29 cellular contexts compared by ENCODE assay signal in genomic region chr20:9348316-9348715, GRCh38.
"Had no signal": no experiment of that assay in that cellular context is flagged by ENCODE, and none has a peak within 500 bp of the region (broad histone marks: within the 10 kb centered on the region; RNA-seq: fewer than 3 reads in every experiment).

No MANE protein-coding gene starts in this region.

- DNase-seq: activated B cell treated with CpG ODN at 0.5 μM for 24 hours; activated CD8-positive, alpha-beta memory T cell treated with anti-CD3 and anti-CD28 coated beads, Interleukin-2, amount 10 ng/mL, durations not matched to agents 7 days and 5 days; activated CD8-positive, alpha-beta T cell treated with anti-CD3 and anti-CD28 coated beads, Interleukin-2, amount 10 ng/mL, durations not matched to agents 7 days and 5 days; activated T-cell treated with anti-CD3 and anti-CD28 coated beads, Interleukin-2, amount 50 U/mL, for 48 hours; colonic mucosa; effector CD8-positive, alpha-beta T cell; glutamatergic neuron; left lung; nucleus accumbens; pancreas; retina; sigmoid colon; small intestine; stimulated activated CD4-positive, alpha-beta T cell treated with anti-CD3 and anti-CD28 coated beads, Interleukin-1b, Interleukin-23, amount 100 ng/mL, for 48 hours; stimulated activated CD4-positive, alpha-beta T cell treated with anti-CD3 and anti-CD28 coated beads, Interleukin-4, amount 100 ng/mL, for 4 hours; stimulated activated CD8-positive, alpha-beta memory T cell treated with anti-CD3 and anti-CD28 coated beads, Interleukin-4, amount 100 ng/mL, for 48 hours; stomach; T-helper 2 cell; tibial artery had no signal

- FAIRE-seq: bronchial epithelial cell, frontal cortex, islet of Langerhans, pancreas, small intestine had no signal

- H3K4me3 Mint-ChIP-seq: activated B cell treated with CpG ODN at 0.5 μM for 24 hours; activated CD8-positive, alpha-beta memory T cell treated with anti-CD3 and anti-CD28 coated beads, Interleukin-2, amount 10 ng/mL, durations not matched to agents 7 days and 5 days; activated CD8-positive, alpha-beta T cell treated with anti-CD3 and anti-CD28 coated beads, Interleukin-2, amount 10 ng/mL, durations not matched to agents 7 days and 5 days; activated naive CD4-positive, alpha-beta T cell treated with anti-CD3 and anti-CD28 coated beads, Interleukin-2, amount 50 U/mL, for 24 hours; nephron; stimulated activated memory B cell treated with anti-CD40 and anti-IgM and Interleukin-4, amounts not matched to agents 10 μg/mL and 1 μg/mL and 100 μg/mL, for 72 hours had no signal

- H3K4me1 Mint-ChIP-seq: activated B cell treated with CpG ODN at 0.5 μM for 24 hours; activated CD8-positive, alpha-beta memory T cell treated with anti-CD3 and anti-CD28 coated beads, Interleukin-2, amount 10 ng/mL, durations not matched to agents 7 days and 5 days; activated naive CD4-positive, alpha-beta T cell treated with anti-CD3 and anti-CD28 coated beads, Interleukin-2, amount 50 U/mL, for 24 hours; stimulated activated memory B cell treated with anti-CD40 and anti-IgM and Interleukin-4, amounts not matched to agents 10 μg/mL and 1 μg/mL and 100 μg/mL, for 72 hours had no signal

- H3K4me1 ChIP-seq: colonic mucosa, pancreas had no signal

- H3K4me3 ChIP-seq: colonic mucosa, left lung, lung, pancreas, prostate gland, sigmoid colon, stomach, suprapubic skin, tibial artery had no signal

- H3K9me3 ChIP-seq: colonic mucosa, left lung, pancreas, prostate gland, sigmoid colon, stomach, suprapubic skin, tibial artery had no signal

- ATAC-seq: activated CD8-positive, alpha-beta memory T cell treated with anti-CD3 and anti-CD28 coated beads, Interleukin-2, amount 10 ng/mL, durations not matched to agents 7 days and 5 days; activated CD8-positive, alpha-beta T cell treated with anti-CD3 and anti-CD28 coated beads, Interleukin-2, amount 10 ng/mL, durations not matched to agents 7 days and 5 days; left lung; pancreas; stimulated activated memory B cell treated with anti-CD40 and anti-IgM and Interleukin-4, amounts not matched to agents 10 μg/mL and 1 μg/mL and 100 μg/mL, for 72 hours had no signal

- H3K27me3 Mint-ChIP-seq: activated B cell treated with CpG ODN at 0.5 μM for 24 hours; activated CD8-positive, alpha-beta memory T cell treated with anti-CD3 and anti-CD28 coated beads, Interleukin-2, amount 10 ng/mL, durations not matched to agents 7 days and 5 days; activated naive CD4-positive, alpha-beta T cell treated with anti-CD3 and anti-CD28 coated beads, Interleukin-2, amount 50 U/mL, for 24 hours; stimulated activated memory B cell treated with anti-CD40 and anti-IgM and Interleukin-4, amounts not matched to agents 10 μg/mL and 1 μg/mL and 100 μg/mL, for 72 hours had no signal

- H3K27me3 ChIP-seq: colonic mucosa, left lung, pancreas, sigmoid colon, stomach, suprapubic skin, tibial artery had no signal

- H3K36me3 ChIP-seq: colonic mucosa, left lung, pancreas, prostate gland, sigmoid colon, stomach, suprapubic skin, tibial artery had no signal

- H3K36me3 Mint-ChIP-seq: activated CD8-positive, alpha-beta memory T cell treated with anti-CD3 and anti-CD28 coated beads, Interleukin-2, amount 10 ng/mL, durations not matched to agents 7 days and 5 days; activated naive CD4-positive, alpha-beta T cell treated with anti-CD3 and anti-CD28 coated beads, Interleukin-2, amount 50 U/mL, for 24 hours; stimulated activated memory B cell treated with anti-CD40 and anti-IgM and Interleukin-4, amounts not matched to agents 10 μg/mL and 1 μg/mL and 100 μg/mL, for 72 hours had no signal

- H3K27ac Mint-ChIP-seq: activated B cell treated with CpG ODN at 0.5 μM for 24 hours; activated CD8-positive, alpha-beta memory T cell treated with anti-CD3 and anti-CD28 coated beads, Interleukin-2, amount 10 ng/mL, durations not matched to agents 7 days and 5 days; activated CD8-positive, alpha-beta T cell treated with anti-CD3 and anti-CD28 coated beads, Interleukin-2, amount 10 ng/mL, durations not matched to agents 7 days and 5 days; activated naive CD4-positive, alpha-beta T cell treated with anti-CD3 and anti-CD28 coated beads, Interleukin-2, amount 50 U/mL, for 24 hours; activated T-helper 2 cell treated with anti-CD3 and anti-CD28 coated beads, Interferon-gamma antibody, Interleukin-2, Interleukin-4, amounts not matched to agents 10 μg/mL and 5 μg/mL and 100 μg/mL, durations not matched to agents 14 hours and 24 hours and 36 hours; stimulated activated memory B cell treated with anti-CD40 and anti-IgM and Interleukin-4, amounts not matched to agents 10 μg/mL and 1 μg/mL and 100 μg/mL, for 72 hours had no signal

- H3K27ac ChIP-seq: colonic mucosa, left lung, pancreas, prostate gland, sigmoid colon, stomach, suprapubic skin, tibial artery had no signal

- H3K9me3 Mint-ChIP-seq: activated B cell treated with CpG ODN at 0.5 μM for 24 hours; activated naive CD4-positive, alpha-beta T cell treated with anti-CD3 and anti-CD28 coated beads, Interleukin-2, amount 50 U/mL, for 24 hours; activated T-helper 2 cell treated with anti-CD3 and anti-CD28 coated beads, Interferon-gamma antibody, Interleukin-2, Interleukin-4, amounts not matched to agents 10 μg/mL and 5 μg/mL and 100 μg/mL, durations not matched to agents 14 hours and 24 hours and 36 hours; nephron; stimulated activated memory B cell treated with anti-CD40 and anti-IgM and Interleukin-4, amounts not matched to agents 10 μg/mL and 1 μg/mL and 100 μg/mL, for 72 hours had no signal
